1 cellular context compared by ENCODE assay signal in the genomic region with DNA sequence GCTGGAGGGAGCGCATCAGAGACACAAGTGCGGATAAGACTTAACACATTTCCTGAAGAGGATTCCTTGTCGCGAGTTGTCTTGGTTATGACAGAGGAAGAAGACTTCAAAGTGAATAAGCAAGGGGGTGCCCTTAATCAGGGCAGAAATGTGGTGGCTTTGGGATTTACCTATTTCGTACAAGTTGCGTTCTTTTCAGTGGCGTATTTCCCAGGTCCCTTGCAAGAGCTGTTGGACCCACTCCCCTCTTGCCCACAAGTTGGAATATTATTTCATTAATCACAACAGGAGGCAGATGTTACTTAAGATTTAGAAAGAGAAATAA.
TF ChIP-seq lines count a peak whose summit lies in the region.

No MANE protein-coding gene starts in this region.

TF ChIP-seq in HEK293, 187 proteins besides CTCF, POLR2A, EP300 and RAD21 (continued from another document):
- TF ChIP-seq ZNF624 (tag by site-specific recombination; IDR thresholded peaks at IDR 0.05) (no peak), ZNF837 (tag by site-specific recombination; IDR thresholded peaks at IDR 0.05) (no peak), PRDM1 (tag by site-specific recombination; IDR thresholded peaks at IDR 0.05) (no peak), ZNF404 (tag by site-specific recombination; IDR thresholded peaks at IDR 0.05) (no peak), ZNF138 (tag by site-specific recombination; IDR thresholded peaks at IDR 0.05; ENCODE audit: borderline replicate concordance) (no peak)
- TF ChIP-seq, protein P1, sequence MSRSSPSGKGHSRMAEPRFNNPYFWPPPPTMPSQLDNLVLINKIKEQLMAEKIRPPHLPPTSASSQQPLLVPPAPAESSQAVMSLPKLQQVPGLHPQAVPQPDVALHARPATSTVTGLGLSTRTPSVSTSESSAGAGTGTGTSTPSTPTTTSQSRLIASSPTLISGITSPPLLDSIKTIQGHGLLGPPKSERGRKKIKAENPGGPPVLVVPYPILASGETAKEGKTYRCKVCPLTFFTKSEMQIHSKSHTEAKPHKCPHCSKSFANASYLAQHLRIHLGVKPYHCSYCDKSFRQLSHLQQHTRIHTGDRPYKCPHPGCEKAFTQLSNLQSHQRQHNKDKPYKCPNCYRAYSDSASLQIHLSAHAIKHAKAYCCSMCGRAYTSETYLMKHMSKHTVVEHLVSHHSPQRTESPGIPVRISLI (tag by site-specific recombination; IDR thresholded peaks at IDR 0.05) = no peak
- TF ChIP-seq, protein P2, sequence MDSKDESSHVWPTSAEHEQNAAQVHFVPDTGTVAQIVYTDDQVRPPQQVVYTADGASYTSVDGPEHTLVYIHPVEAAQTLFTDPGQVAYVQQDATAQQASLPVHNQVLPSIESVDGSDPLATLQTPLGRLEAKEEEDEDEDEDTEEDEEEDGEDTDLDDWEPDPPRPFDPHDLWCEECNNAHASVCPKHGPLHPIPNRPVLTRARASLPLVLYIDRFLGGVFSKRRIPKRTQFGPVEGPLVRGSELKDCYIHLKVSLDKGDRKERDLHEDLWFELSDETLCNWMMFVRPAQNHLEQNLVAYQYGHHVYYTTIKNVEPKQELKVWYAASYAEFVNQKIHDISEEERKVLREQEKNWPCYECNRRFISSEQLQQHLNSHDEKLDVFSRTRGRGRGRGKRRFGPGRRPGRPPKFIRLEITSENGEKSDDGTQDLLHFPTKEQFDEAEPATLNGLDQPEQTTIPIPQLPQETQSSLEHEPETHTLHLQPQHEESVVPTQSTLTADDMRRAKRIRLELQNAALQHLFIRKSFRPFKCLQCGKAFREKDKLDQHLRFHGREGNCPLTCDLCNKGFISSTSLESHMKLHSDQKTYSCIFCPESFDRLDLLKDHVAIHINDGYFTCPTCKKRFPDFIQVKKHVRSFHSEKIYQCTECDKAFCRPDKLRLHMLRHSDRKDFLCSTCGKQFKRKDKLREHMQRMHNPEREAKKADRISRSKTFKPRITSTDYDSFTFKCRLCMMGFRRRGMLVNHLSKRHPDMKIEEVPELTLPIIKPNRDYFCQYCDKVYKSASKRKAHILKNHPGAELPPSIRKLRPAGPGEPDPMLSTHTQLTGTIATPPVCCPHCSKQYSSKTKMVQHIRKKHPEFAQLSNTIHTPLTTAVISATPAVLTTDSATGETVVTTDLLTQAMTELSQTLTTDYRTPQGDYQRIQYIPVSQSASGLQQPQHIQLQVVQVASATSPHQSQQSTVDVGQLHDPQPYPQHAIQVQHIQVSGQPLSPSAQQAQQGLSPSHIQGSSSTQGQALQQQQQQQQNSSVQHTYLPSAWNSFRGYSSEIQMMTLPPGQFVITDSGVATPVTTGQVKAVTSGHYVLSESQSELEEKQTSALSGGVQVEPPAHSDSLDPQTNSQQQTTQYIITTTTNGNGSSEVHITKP (tag by site-specific recombination; IDR thresholded peaks at IDR 0.05) = no peak
- TF ChIP-seq, protein P3, sequence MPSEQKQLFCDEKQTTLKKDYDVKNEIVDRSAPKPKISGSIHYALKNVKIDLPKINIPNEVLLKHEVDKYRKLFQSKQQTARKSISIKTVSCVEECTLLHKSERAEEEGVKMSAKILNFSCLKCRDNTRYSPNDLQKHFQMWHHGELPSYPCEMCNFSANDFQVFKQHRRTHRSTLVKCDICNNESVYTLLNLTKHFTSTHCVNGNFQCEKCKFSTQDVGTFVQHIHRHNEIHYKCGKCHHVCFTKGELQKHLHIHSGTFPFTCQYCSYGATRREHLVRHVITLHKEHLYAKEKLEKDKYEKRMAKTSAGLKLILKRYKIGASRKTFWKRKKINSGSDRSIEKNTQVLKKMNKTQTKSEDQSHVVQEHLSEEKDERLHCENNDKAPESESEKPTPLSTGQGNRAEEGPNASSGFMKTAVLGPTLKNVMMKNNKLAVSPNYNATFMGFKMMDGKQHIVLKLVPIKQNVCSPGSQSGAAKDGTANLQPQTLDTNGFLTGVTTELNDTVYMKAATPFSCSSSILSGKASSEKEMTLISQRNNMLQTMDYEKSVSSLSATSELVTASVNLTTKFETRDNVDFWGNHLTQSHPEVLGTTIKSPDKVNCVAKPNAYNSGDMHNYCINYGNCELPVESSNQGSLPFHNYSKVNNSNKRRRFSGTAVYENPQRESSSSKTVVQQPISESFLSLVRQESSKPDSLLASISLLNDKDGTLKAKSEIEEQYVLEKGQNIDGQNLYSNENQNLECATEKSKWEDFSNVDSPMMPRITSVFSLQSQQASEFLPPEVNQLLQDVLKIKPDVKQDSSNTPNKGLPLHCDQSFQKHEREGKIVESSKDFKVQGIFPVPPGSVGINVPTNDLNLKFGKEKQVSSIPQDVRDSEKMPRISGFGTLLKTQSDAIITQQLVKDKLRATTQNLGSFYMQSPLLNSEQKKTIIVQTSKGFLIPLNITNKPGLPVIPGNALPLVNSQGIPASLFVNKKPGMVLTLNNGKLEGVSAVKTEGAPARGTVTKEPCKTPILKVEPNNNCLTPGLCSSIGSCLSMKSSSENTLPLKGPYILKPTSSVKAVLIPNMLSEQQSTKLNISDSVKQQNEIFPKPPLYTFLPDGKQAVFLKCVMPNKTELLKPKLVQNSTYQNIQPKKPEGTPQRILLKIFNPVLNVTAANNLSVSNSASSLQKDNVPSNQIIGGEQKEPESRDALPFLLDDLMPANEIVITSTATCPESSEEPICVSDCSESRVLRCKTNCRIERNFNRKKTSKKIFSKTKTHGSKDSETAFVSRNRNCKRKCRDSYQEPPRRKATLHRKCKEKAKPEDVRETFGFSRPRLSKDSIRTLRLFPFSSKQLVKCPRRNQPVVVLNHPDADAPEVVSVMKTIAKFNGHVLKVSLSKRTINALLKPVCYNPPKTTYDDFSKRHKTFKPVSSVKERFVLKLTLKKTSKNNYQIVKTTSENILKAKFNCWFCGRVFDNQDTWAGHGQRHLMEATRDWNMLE (tag by site-specific recombination; conservative IDR thresholded peaks at IDR 0.05; ENCODE audit: low read depth) = no peak
- TF ChIP-seq, protein P4, sequence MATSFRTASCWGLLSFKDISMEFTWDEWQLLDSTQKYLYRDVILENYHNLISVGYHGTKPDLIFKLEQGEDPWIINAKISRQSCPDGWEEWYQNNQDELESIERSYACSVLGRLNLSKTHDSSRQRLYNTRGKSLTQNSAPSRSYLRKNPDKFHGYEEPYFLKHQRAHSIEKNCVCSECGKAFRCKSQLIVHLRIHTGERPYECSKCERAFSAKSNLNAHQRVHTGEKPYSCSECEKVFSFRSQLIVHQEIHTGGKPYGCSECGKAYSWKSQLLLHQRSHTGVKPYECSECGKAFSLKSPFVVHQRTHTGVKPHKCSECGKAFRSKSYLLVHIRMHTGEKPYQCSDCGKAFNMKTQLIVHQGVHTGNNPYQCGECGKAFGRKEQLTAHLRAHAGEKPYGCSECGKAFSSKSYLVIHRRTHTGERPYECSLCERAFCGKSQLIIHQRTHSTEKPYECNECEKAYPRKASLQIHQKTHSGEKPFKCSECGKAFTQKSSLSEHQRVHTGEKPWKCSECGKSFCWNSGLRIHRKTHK (tag by site-specific recombination; IDR thresholded peaks at IDR 0.05) = no peak
